In the genomic region with DNA sequence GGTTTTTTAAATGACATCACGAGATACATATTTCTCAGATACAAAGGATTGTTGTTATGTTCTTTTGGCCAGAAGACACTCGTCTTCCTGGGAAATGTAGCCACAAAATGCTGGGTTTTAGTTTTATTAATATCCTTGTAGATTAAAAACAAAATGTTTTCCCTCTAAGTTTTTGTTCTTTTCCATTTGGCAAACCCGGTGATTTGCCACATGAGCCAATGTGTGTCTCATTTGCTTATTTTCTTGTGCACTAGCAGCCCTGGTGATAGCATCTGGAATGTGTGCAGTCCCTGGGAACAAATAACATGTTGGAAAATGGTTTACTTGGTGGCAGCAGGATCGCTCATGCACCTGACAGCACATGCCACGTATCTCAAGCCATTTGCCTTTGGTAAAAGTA, we compare ENCODE assay signal across 1 cellular context.
TF ChIP-seq lines count a peak whose summit lies in the region.

No MANE protein-coding gene starts in this region.

TF ChIP-seq in SK-N-SH treated with all-trans-retinoic acid at 6 μM for 48 hours, 23 proteins besides CTCF, POLR2A, EP300 and RAD21 (continued from another document):
- TF ChIP-seq, protein P1, sequence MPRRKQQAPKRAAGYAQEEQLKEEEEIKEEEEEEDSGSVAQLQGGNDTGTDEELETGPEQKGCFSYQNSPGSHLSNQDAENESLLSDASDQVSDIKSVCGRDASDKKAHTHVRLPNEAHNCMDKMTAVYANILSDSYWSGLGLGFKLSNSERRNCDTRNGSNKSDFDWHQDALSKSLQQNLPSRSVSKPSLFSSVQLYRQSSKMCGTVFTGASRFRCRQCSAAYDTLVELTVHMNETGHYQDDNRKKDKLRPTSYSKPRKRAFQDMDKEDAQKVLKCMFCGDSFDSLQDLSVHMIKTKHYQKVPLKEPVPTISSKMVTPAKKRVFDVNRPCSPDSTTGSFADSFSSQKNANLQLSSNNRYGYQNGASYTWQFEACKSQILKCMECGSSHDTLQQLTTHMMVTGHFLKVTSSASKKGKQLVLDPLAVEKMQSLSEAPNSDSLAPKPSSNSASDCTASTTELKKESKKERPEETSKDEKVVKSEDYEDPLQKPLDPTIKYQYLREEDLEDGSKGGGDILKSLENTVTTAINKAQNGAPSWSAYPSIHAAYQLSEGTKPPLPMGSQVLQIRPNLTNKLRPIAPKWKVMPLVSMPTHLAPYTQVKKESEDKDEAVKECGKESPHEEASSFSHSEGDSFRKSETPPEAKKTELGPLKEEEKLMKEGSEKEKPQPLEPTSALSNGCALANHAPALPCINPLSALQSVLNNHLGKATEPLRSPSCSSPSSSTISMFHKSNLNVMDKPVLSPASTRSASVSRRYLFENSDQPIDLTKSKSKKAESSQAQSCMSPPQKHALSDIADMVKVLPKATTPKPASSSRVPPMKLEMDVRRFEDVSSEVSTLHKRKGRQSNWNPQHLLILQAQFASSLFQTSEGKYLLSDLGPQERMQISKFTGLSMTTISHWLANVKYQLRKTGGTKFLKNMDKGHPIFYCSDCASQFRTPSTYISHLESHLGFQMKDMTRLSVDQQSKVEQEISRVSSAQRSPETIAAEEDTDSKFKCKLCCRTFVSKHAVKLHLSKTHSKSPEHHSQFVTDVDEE (CRISPR knock-in tag; IDR thresholded peaks at IDR 0.05) = no peak
- TF ChIP-seq ZFP3 (CRISPR knock-in tag; IDR thresholded peaks at IDR 0.05) (no peak), ZC3H10 (CRISPR knock-in tag; IDR thresholded peaks at IDR 0.05) (no peak), ISL1 (CRISPR knock-in tag; IDR thresholded peaks at IDR 0.05) (no peak)
- TF ChIP-seq, protein P2, sequence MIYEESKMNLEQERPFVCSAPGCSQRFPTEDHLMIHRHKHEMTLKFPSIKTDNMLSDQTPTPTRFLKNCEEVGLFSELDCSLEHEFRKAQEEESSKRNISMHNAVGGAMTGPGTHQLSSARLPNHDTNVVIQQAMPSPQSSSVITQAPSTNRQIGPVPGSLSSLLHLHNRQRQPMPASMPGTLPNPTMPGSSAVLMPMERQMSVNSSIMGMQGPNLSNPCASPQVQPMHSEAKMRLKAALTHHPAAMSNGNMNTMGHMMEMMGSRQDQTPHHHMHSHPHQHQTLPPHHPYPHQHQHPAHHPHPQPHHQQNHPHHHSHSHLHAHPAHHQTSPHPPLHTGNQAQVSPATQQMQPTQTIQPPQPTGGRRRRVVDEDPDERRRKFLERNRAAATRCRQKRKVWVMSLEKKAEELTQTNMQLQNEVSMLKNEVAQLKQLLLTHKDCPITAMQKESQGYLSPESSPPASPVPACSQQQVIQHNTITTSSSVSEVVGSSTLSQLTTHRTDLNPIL (CRISPR knock-in tag; IDR thresholded peaks at IDR 0.05; ENCODE audit: low read depth) = no peak
- TF ChIP-seq, protein P3, sequence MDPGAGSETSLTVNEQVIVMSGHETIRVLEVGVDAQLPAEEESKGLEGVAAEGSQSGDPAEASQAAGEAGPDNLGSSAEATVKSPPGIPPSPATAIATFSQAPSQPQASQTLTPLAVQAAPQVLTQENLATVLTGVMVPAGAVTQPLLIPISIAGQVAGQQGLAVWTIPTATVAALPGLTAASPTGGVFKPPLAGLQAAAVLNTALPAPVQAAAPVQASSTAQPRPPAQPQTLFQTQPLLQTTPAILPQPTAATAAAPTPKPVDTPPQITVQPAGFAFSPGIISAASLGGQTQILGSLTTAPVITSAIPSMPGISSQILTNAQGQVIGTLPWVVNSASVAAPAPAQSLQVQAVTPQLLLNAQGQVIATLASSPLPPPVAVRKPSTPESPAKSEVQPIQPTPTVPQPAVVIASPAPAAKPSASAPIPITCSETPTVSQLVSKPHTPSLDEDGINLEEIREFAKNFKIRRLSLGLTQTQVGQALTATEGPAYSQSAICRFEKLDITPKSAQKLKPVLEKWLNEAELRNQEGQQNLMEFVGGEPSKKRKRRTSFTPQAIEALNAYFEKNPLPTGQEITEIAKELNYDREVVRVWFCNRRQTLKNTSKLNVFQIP (CRISPR knock-in tag; IDR thresholded peaks at IDR 0.05; ENCODE audit: borderline replicate concordance, low read depth) = no peak
